In the genomic region with DNA sequence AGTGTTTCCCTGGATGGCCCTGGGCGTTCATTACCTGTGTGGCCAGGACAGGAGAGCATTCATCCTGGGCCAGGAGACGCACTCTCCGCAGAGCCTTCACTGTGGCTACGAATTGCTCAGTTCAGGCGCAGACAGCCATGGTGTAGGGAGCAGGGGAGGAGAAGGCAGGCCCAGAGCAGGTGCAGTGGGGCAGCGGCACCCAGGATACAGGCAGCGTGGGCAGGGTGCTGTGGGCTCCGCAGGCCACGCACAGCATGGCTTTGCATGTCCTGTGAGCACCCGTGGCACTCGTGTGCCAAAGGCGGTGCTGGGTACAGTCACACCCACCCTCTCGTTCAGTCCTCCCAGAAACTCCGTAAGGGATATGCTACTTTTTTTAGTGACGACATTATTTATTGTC, we compare ENCODE assay signal across 12 cellular contexts.
"Had no signal": no experiment of that assay in that cellular context is flagged by ENCODE, and none has a peak within 500 bp of the region (broad histone marks: within the 10 kb centered on the region; RNA-seq: fewer than 3 reads in every experiment).

No MANE protein-coding gene starts in this region.

- H3K36me3 ChIP-seq: ascending aorta, SJSA1, tibial artery had no signal

- H3K4me3 ChIP-seq: ascending aorta, SJSA1, tibial artery had no signal

- H3K27ac ChIP-seq: ascending aorta, SJSA1, tibial artery had no signal

- H3K9me3 ChIP-seq: ascending aorta, SJSA1, tibial artery had no signal

- FAIRE-seq: bronchial epithelial cell, endometrium had no signal

- ATAC-seq: activated CD4-positive, CD25-positive, alpha-beta regulatory T cell treated with anti-CD3 and anti-CD28 coated beads, Interleukin-2, amount 50 U/mL, for 24 hours; esophagus mucosa; naive thymus-derived CD8-positive, alpha-beta T cell had no signal

- H3K36me3 Mint-ChIP-seq: naive thymus-derived CD8-positive, alpha-beta T cell had no signal

- H3K27ac Mint-ChIP-seq: naive thymus-derived CD8-positive, alpha-beta T cell; T-helper 2 cell treated with Interferon-gamma antibody and Interleukin-4, amounts not matched to agents 5 μg/mL and 100 μg/mL, for 36 hours had no signal

- H3K27me3 ChIP-seq: ascending aorta, SJSA1 had no signal

- H3K4me1 ChIP-seq: ascending aorta, SJSA1, tibial artery had no signal

- H3K9me3 Mint-ChIP-seq: naive thymus-derived CD8-positive, alpha-beta T cell; T-helper 2 cell treated with Interferon-gamma antibody and Interleukin-4, amounts not matched to agents 5 μg/mL and 100 μg/mL, for 36 hours had no signal

- H3K4me3 Mint-ChIP-seq: naive thymus-derived CD8-positive, alpha-beta T cell; T-helper 2 cell treated with Interferon-gamma antibody and Interleukin-4, amounts not matched to agents 5 μg/mL and 100 μg/mL, for 36 hours had no signal

- DNase-seq: naive thymus-derived CD8-positive, alpha-beta T cell; occipital lobe; stimulated activated CD4-positive, alpha-beta T cell treated with anti-CD3 and anti-CD28 coated beads, Interleukin-4, amount 100 ng/mL, for 1 hour; SW 1271 had no signal
